In the genomic region with DNA sequence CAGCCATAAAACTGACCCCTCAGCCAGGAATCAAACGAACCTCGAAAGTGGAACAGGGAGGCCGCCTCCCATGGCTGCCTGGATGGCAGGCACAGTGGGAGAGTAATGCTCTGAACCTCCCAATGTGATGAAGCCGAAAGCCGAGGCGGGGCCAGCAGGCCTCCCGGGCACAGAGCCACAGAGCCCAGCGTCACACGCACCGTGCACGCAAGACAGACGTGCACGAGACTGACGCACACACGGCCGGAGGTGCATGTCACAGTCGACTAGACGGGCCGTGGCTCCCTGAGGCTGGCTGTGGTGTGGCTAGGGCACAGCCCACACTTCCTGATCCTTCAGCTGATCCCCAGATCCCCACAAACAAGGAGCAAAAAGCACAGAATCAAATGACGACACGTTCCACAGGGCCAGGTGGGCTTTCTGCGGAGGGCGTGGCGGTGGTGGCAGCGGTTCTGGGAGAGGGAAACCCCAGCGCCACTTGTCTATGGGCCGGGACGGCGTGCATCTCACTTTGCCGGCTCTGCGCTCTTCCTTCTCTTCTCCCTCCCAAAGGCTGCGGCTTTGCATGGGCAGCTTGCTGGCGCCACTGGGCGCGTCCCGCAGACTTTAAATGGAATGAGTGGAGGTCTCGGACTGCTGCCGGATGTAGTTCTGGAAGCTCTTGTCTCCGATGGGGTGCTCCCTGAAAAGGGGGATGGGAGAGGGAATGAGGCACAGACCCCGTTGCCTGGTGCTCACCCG, we compare ENCODE assay signal across 18 cellular contexts. TPM values are rescaled to one million over a fixed set of nuclear protein-coding genes. Genes with fewer than 3 reads are reported as not detected.
DNase-seq lines count a peak whose midpoint lies in the region; ATAC-seq and TF ChIP-seq lines count a peak whose summit lies in the region.
"Had no signal": no experiment of that assay in that cellular context is flagged by ENCODE, and none has a peak within 500 bp of the region (broad histone marks: within the 10 kb centered on the region; RNA-seq: fewer than 3 reads in every experiment).

No MANE protein-coding gene starts in this region.

- peak; percentile 48 for ATAC-seq in foreskin keratinocyte
- ATAC-seq: left lobe of liver had no signal

- POLR2A ChIA-PET in GM10248 (lab: Yijun Ruan, JAX): no interaction called here

- CTCF ChIA-PET in GM10248 (lab: Yijun Ruan, JAX): no interaction called here

- no peaks in the 10 kb centered on the region for H3K9me3 Mint-ChIP-seq in IgD-negative memory B cell

- H3K27ac ChIP-seq in foreskin keratinocyte: no peak overlapping the region
- H3K27ac ChIP-seq: parathyroid adenoma had no signal

- H3K4me3 Mint-ChIP-seq in IgD-negative memory B cell: peak overlapping the region in 1 of 4 donors; percentile 54

- H3K4me1 Mint-ChIP-seq in IgD-negative memory B cell: no peaks in the 10 kb centered on the region

- H3K36me3 Mint-ChIP-seq in IgD-negative memory B cell: peaks cover 9% of the 10 kb centered on the region

- DNase-seq in DMS153 treated with DMSO at 0.1 percent for 48 hours (lab: John Stamatoyannopoulos, UW; ENCODE audit: unreplicated experiment) (peak; percentile 20), foreskin keratinocyte (no peak), posterior vena cava (ENCODE audit: low spot score) (peak; percentile 68), pons (ENCODE audit: low spot score) (no peak), GM10248 (ENCODE audit: extremely low spot score) (no peak), GM10266 (ENCODE audit: extremely low spot score) (no peak)
- DNase-seq: activated CD4-positive, CD25-positive, alpha-beta regulatory T cell treated with anti-CD3 and anti-CD28 coated beads, Interleukin-2, amount 50 U/mL, for 72 hours; activated effector memory CD4-positive, alpha-beta T cell treated with anti-CD3 and anti-CD28 coated beads, Interleukin-2, amount 50 U/mL, for 16 hours; AML-193; GF-D8; H7; NCI-H1436 treated with DMSO at 0.1 percent for 48 hours; NCI-H446 treated with DMSO at 0.1 percent for 48 hours; T-helper 9 cell had no signal

- peak overlapping the region in 2 of 3 donors; percentile 14 to 92 for H3K27ac Mint-ChIP-seq in IgD-negative memory B cell

- intact Hi-C loops in posterior vena cava (cut with DNase I): no loop called here

- TF ChIP-seq CTCF in foreskin keratinocyte (conservative IDR thresholded peaks at IDR 0.05) (no peak), GM10248 (IDR thresholded peaks at IDR 0.05; ENCODE audit: control extremely low read depth, extremely low read depth, low read depth, missing control alignments) (no peak), GM10266 (IDR thresholded peaks at IDR 0.05; ENCODE audit: control insufficient read depth, insufficient read depth, low read depth, missing control alignments) (no peak)

- H3K27me3 ChIP-seq in foreskin keratinocyte: no peaks in the 10 kb centered on the region

- H3K27me3 Mint-ChIP-seq in IgD-negative memory B cell: no peaks in the 10 kb centered on the region

- H3K4me1 ChIP-seq in foreskin keratinocyte: no peaks in the 10 kb centered on the region

RNA-seq across cellular contexts. Expression of a gene that starts 5.0 kb away (rescaled TPM):
- polyA plus RNA-seq in IgD-negative memory B cell (1.1 TPM), foreskin keratinocyte (0.02 TPM in 1 of 2 replicates, not detected in the other)
- total RNA-seq in foreskin keratinocyte (not detected in 2 replicates), posterior vena cava (1 to 10 TPM; 1.2 to 1.9 TPM)
- total RNA-seq: H7, SK-MEL-5 had no signal

Comparison
In these comparisons a context has a peak if more than half of its experiments do, and no peak if none do; other contexts are left out.
1. DNase-seq: peak in DMS153 treated with DMSO at 0.1 percent for 48 hours (single experiment) and posterior vena cava (single experiment); none in foreskin keratinocyte (0 of 2), pons (single experiment), GM10248 (single experiment) and GM10266 (single experiment).